Comparison of ENCODE assay signal across 27 cellular contexts in the genomic region with DNA sequence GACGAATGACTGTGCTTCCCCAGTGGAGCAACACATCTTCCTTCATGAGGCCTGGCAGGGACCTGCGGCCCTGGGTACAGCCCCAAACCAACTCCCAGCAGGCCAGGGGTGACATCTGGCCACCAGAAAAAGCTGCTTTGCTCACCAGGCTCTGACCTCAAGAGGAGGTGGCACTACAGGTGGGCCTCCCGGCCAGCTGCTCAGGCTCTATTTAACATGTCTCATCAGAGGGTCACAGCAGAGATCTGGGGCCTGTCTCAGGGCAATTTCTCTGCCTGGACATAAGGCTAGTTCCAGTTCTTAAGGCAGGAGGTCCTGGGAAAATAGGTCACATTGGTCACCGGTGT.
"Had no signal": no experiment of that assay in that cellular context is flagged by ENCODE, and none has a peak within 500 bp of the region (broad histone marks: within the 10 kb centered on the region; RNA-seq: fewer than 3 reads in every experiment).

No MANE protein-coding gene starts in this region.

- DNase-seq: activated CD4-positive, alpha-beta memory T cell treated with anti-CD3 and anti-CD28 coated beads for 36 hours; activated CD4-positive, alpha-beta T cell treated with anti-CD3 and anti-CD28 coated beads for 36 hours; activated CD4-positive, alpha-beta T cell treated with anti-CD3 and anti-CD28 coated beads, Interleukin-2, amount 10 ng/mL, durations not matched to agents 24 days and 14 days; activated CD4-positive, CD25-positive, alpha-beta regulatory T cell; activated CD4-positive, CD25-positive, alpha-beta regulatory T cell treated with anti-CD3 and anti-CD28 coated beads, Interleukin-2, amount 50 U/mL, for 72 hours; activated CD8-positive, alpha-beta memory T cell treated with anti-CD3 and anti-CD28 coated beads, Interleukin-2, amount 10 ng/mL, durations not matched to agents 7 days and 5 days; activated CD8-positive, alpha-beta memory T cell treated with anti-CD3 and anti-CD28 coated beads, Interleukin-2, amount 50 U/mL, for 4 hours; activated CD8-positive, alpha-beta T cell treated with anti-CD3 and anti-CD28 coated beads, Interleukin-2, amount 10 ng/mL, durations not matched to agents 7 days and 5 days; activated effector memory CD4-positive, alpha-beta T cell treated with anti-CD3 and anti-CD28 coated beads, Interleukin-2, amount 50 U/mL, for 16 hours; activated naive CD4-positive, alpha-beta T cell treated with anti-CD3 and anti-CD28 coated beads for 36 hours; activated naive CD8-positive, alpha-beta T cell treated with anti-CD3 and anti-CD28 coated beads, Interleukin-2, amount 10 ng/mL, durations not matched to agents 7 days and 5 days; activated T-cell treated with anti-CD3 and anti-CD28 coated beads, Interleukin-2, amount 50 U/mL, for 1 hour; activated T-cell treated with anti-CD3 and anti-CD28 coated beads, Interleukin-2, amount 50 U/mL, for 48 hours; amniotic stem cell; anterior cingulate cortex; cortex of kidney; effector CD4-positive, alpha-beta T cell; effector memory CD8-positive, alpha-beta T cell; erythroblast; gastrocnemius medialis; heart right ventricle; T-helper 17 cell had no signal

- H3K4me1 Mint-ChIP-seq: activated CD4-positive, alpha-beta T cell treated with anti-CD3 and anti-CD28 coated beads for 36 hours; activated CD4-positive, alpha-beta T cell treated with anti-CD3 and anti-CD28 coated beads, Interleukin-2, amount 10 ng/mL, durations not matched to agents 24 days and 14 days; activated CD8-positive, alpha-beta memory T cell treated with anti-CD3 and anti-CD28 coated beads, Interleukin-2, amount 10 ng/mL, durations not matched to agents 7 days and 5 days; activated naive CD4-positive, alpha-beta T cell treated with anti-CD3 and anti-CD28 coated beads, Interleukin-2, amount 50 U/mL, for 24 hours; activated naive CD8-positive, alpha-beta T cell treated with anti-CD3 and anti-CD28 coated beads, Interleukin-2, amount 10 ng/mL, durations not matched to agents 7 days and 5 days; central memory CD8-positive, alpha-beta T cell; T-helper 17 cell had no signal

- H3K4me3 Mint-ChIP-seq: activated CD4-positive, alpha-beta memory T cell treated with anti-CD3 and anti-CD28 coated beads for 36 hours; activated CD4-positive, alpha-beta T cell treated with anti-CD3 and anti-CD28 coated beads for 36 hours; activated CD4-positive, alpha-beta T cell treated with anti-CD3 and anti-CD28 coated beads, Interleukin-2, amount 10 ng/mL, durations not matched to agents 24 days and 14 days; activated CD8-positive, alpha-beta memory T cell treated with anti-CD3 and anti-CD28 coated beads, Interleukin-2, amount 10 ng/mL, durations not matched to agents 7 days and 5 days; activated CD8-positive, alpha-beta T cell treated with anti-CD3 and anti-CD28 coated beads, Interleukin-2, amount 10 ng/mL, durations not matched to agents 7 days and 5 days; activated naive CD4-positive, alpha-beta T cell treated with anti-CD3 and anti-CD28 coated beads for 36 hours; activated naive CD4-positive, alpha-beta T cell treated with anti-CD3 and anti-CD28 coated beads, Interleukin-2, amount 50 U/mL, for 24 hours; activated naive CD8-positive, alpha-beta T cell treated with anti-CD3 and anti-CD28 coated beads, Interleukin-2, amount 10 ng/mL, durations not matched to agents 7 days and 5 days; activated T-helper 1 cell treated with anti-CD3 and anti-CD28 coated beads, Interleukin-12 subunit alpha, Interleukin-12 subunit beta, Interleukin-2, Interleukin-4 antibody, amounts not matched to agents 30 ng/mL and 10 ng/mL and 1 ng/mL, durations not matched to agents 14 hours and 24 hours and 36 hours; central memory CD8-positive, alpha-beta T cell; effector memory CD8-positive, alpha-beta T cell; T-helper 17 cell; T-helper 2 cell treated with Interferon-gamma antibody and Interleukin-4, amounts not matched to agents 5 μg/mL and 100 μg/mL, for 36 hours had no signal

- H3K27me3 Mint-ChIP-seq: activated CD4-positive, alpha-beta memory T cell treated with anti-CD3 and anti-CD28 coated beads for 36 hours; activated CD4-positive, alpha-beta T cell treated with anti-CD3 and anti-CD28 coated beads for 36 hours; activated CD4-positive, alpha-beta T cell treated with anti-CD3 and anti-CD28 coated beads, Interleukin-2, amount 10 ng/mL, durations not matched to agents 24 days and 14 days; activated CD8-positive, alpha-beta memory T cell treated with anti-CD3 and anti-CD28 coated beads, Interleukin-2, amount 10 ng/mL, durations not matched to agents 7 days and 5 days; activated naive CD4-positive, alpha-beta T cell treated with anti-CD3 and anti-CD28 coated beads, Interleukin-2, amount 50 U/mL, for 24 hours; activated naive CD8-positive, alpha-beta T cell treated with anti-CD3 and anti-CD28 coated beads, Interleukin-2, amount 10 ng/mL, durations not matched to agents 7 days and 5 days; central memory CD8-positive, alpha-beta T cell; effector memory CD8-positive, alpha-beta T cell; T-helper 17 cell had no signal

- H3K9me3 Mint-ChIP-seq: activated CD4-positive, alpha-beta memory T cell treated with anti-CD3 and anti-CD28 coated beads for 36 hours; activated CD4-positive, alpha-beta T cell treated with anti-CD3 and anti-CD28 coated beads, Interleukin-2, amount 10 ng/mL, durations not matched to agents 24 days and 14 days; activated naive CD4-positive, alpha-beta T cell treated with anti-CD3 and anti-CD28 coated beads for 36 hours; activated naive CD4-positive, alpha-beta T cell treated with anti-CD3 and anti-CD28 coated beads, Interleukin-2, amount 50 U/mL, for 24 hours; activated naive CD8-positive, alpha-beta T cell treated with anti-CD3 and anti-CD28 coated beads, Interleukin-2, amount 10 ng/mL, durations not matched to agents 7 days and 5 days; activated T-helper 1 cell treated with anti-CD3 and anti-CD28 coated beads, Interleukin-12 subunit alpha, Interleukin-12 subunit beta, Interleukin-2, Interleukin-4 antibody, amounts not matched to agents 30 ng/mL and 10 ng/mL and 1 ng/mL, durations not matched to agents 14 hours and 24 hours and 36 hours; activated T-helper 2 cell treated with anti-CD3 and anti-CD28 coated beads, Interferon-gamma antibody, Interleukin-2, Interleukin-4, amounts not matched to agents 10 μg/mL and 5 μg/mL and 100 μg/mL, durations not matched to agents 14 hours and 24 hours and 36 hours; central memory CD8-positive, alpha-beta T cell; T-helper 2 cell treated with Interferon-gamma antibody and Interleukin-4, amounts not matched to agents 5 μg/mL and 100 μg/mL, for 36 hours had no signal

- ATAC-seq: activated CD4-positive, alpha-beta T cell treated with anti-CD3 and anti-CD28 coated beads for 36 hours; activated CD8-positive, alpha-beta memory T cell treated with anti-CD3 and anti-CD28 coated beads, Interleukin-2, amount 10 ng/mL, durations not matched to agents 7 days and 5 days; activated CD8-positive, alpha-beta T cell treated with anti-CD3 and anti-CD28 coated beads, Interleukin-2, amount 10 ng/mL, durations not matched to agents 7 days and 5 days; effector memory CD8-positive, alpha-beta T cell; gastrocnemius medialis; T-helper 17 cell had no signal

- H3K36me3 Mint-ChIP-seq: activated CD4-positive, alpha-beta memory T cell treated with anti-CD3 and anti-CD28 coated beads for 36 hours; activated CD8-positive, alpha-beta memory T cell treated with anti-CD3 and anti-CD28 coated beads, Interleukin-2, amount 10 ng/mL, durations not matched to agents 7 days and 5 days; activated naive CD4-positive, alpha-beta T cell treated with anti-CD3 and anti-CD28 coated beads, Interleukin-2, amount 50 U/mL, for 24 hours; activated naive CD8-positive, alpha-beta T cell treated with anti-CD3 and anti-CD28 coated beads, Interleukin-2, amount 10 ng/mL, durations not matched to agents 7 days and 5 days had no signal

- H3K27ac Mint-ChIP-seq: activated CD4-positive, alpha-beta memory T cell treated with anti-CD3 and anti-CD28 coated beads for 36 hours; activated CD4-positive, alpha-beta T cell treated with anti-CD3 and anti-CD28 coated beads for 36 hours; activated CD4-positive, alpha-beta T cell treated with anti-CD3 and anti-CD28 coated beads, Interleukin-2, amount 10 ng/mL, durations not matched to agents 24 days and 14 days; activated CD8-positive, alpha-beta memory T cell treated with anti-CD3 and anti-CD28 coated beads, Interleukin-2, amount 10 ng/mL, durations not matched to agents 7 days and 5 days; activated CD8-positive, alpha-beta T cell treated with anti-CD3 and anti-CD28 coated beads, Interleukin-2, amount 10 ng/mL, durations not matched to agents 7 days and 5 days; activated naive CD4-positive, alpha-beta T cell treated with anti-CD3 and anti-CD28 coated beads for 36 hours; activated naive CD4-positive, alpha-beta T cell treated with anti-CD3 and anti-CD28 coated beads, Interleukin-2, amount 50 U/mL, for 24 hours; activated naive CD8-positive, alpha-beta T cell treated with anti-CD3 and anti-CD28 coated beads, Interleukin-2, amount 10 ng/mL, durations not matched to agents 7 days and 5 days; activated T-helper 1 cell treated with anti-CD3 and anti-CD28 coated beads, Interleukin-12 subunit alpha, Interleukin-12 subunit beta, Interleukin-2, Interleukin-4 antibody, amounts not matched to agents 30 ng/mL and 10 ng/mL and 1 ng/mL, durations not matched to agents 14 hours and 24 hours and 36 hours; activated T-helper 2 cell treated with anti-CD3 and anti-CD28 coated beads, Interferon-gamma antibody, Interleukin-2, Interleukin-4, amounts not matched to agents 10 μg/mL and 5 μg/mL and 100 μg/mL, durations not matched to agents 14 hours and 24 hours and 36 hours; effector memory CD8-positive, alpha-beta T cell; T-helper 17 cell; T-helper 2 cell treated with Interferon-gamma antibody and Interleukin-4, amounts not matched to agents 5 μg/mL and 100 μg/mL, for 36 hours had no signal
